8 cellular contexts compared by ENCODE assay signal in genomic region chr1:119475866-119476439, GRCh38. TPM values are rescaled to one million over a fixed set of nuclear protein-coding genes. Genes with fewer than 3 reads are reported as not detected.
A peak's percentile ranks its signal among the peaks of the same experiment; 100 is the strongest.
DNase-seq lines count a peak whose midpoint lies in the region; ATAC-seq and TF ChIP-seq lines count a peak whose summit lies in the region.

No MANE protein-coding gene starts in this region.

- H3K27ac ChIP-seq in adrenal gland: no peak overlapping the region

- intact Hi-C loops in adrenal gland (cut with DNase I): loop anchor here in 1 of 2 donors (10.0 kb wide), 1 partner anchor 69 kb away; no protein-coding TSS in a partner anchor

- peak; percentile 54 for TF ChIP-seq CTCF in AG09319 (IDR thresholded peaks at IDR 0.05; ENCODE audit: low read depth, low read length)
- peak; percentile 15 for TF ChIP-seq CTCF in GM13976 (IDR thresholded peaks at IDR 0.05; ENCODE audit: borderline replicate concordance, control extremely low read depth, extremely low read depth, insufficient read depth, missing control alignments)
- TF ChIP-seq CTCF in adrenal gland (IDR thresholded peaks at IDR 0.05): peak; percentile 40 to 73 (median 62)

- no peaks in the 10 kb centered on the region for H3K27me3 ChIP-seq in adrenal gland

- H3K9me3 ChIP-seq in adrenal gland (replicated peaks in 1 of 3): no peaks in the 10 kb centered on the region

- WGBS in adrenal gland, 4 donors: 33 to 44% (median 39%) methylated on average over 9 of the region's 9 CpGs

- in situ Hi-C loops in GM13976 (cut with MboI; ENCODE audit: low sequenced_read_pairs, unreplicated experiment): no loop called here

- DNase-seq in AG09319 (ENCODE audit: extremely low read depth, low read depth) (no peak), GM13976 (ENCODE audit: low spot score) (peak; percentile 44), NCI-H460 (ENCODE audit: extremely low read depth, low read depth) (peak; percentile 21), adrenal gland (peak; percentile 58 to 79 (median 65)), inferior parietal cortex (ENCODE audit: extremely low spot score) (peak; percentile 42)
- peak; percentile 13 for DNase-seq in stimulated activated naive CD8-positive, alpha-beta T cell treated with anti-CD3 and anti-CD28 coated beads, Interleukin-15, Interleukin-2, amounts not matched to agents 100 U/mL and 50 U/mL, for 24 hours
- no peak for DNase-seq in activated CD4-positive, CD25-positive, alpha-beta regulatory T cell (lab: John Stamatoyannopoulos, UW)

- ATAC-seq in HG03097 (IDR thresholded peaks at IDR 0.05; ENCODE audit: low FRiP score, unreplicated experiment): peak; percentile 73
- ATAC-seq in stimulated activated naive CD8-positive, alpha-beta T cell treated with anti-CD3 and anti-CD28 coated beads, Interleukin-15, Interleukin-2, amounts not matched to agents 100 U/mL and 50 U/mL, for 24 hours: no peak

- TF ChIP-seq POLR2A in adrenal gland (IDR thresholded peaks at IDR 0.05): no peak

- H3K4me1 ChIP-seq in adrenal gland (replicated peaks in 1 of 2): peaks cover 0 to 5% of the 10 kb centered on the region in 2 donors

- H3K4me3 ChIP-seq in adrenal gland: no peak overlapping the region

- H3K36me3 ChIP-seq in adrenal gland (replicated peaks in 1 of 2): no peaks in the 10 kb centered on the region

RNA-seq across cellular contexts. Expression of gene HSD3B1, which starts 31.1 kb away (rescaled TPM):
- not detected in 2 replicates for total RNA-seq in NCI-H460 (2014; rRNA removed; shearing (Covaris generic))
- not detected in 2 replicates for polyA plus RNA-seq in NCI-H460 (2014; cell fraction: nucleus; rRNA removed)
- under 1 TPM in 3 of 8 donors, not detected in 5; 0.19 to 0.60 (median 0.22) TPM for total RNA-seq in adrenal gland
- polyA plus RNA-seq in adrenal gland: under 1 TPM in 2 of 3 donors, not detected in 1; 0.07 to 0.59 TPM

Comparison
In these comparisons a context has a peak if more than half of its experiments do, and no peak if none do; other contexts are left out.
1. DNase-seq: peak in GM13976 (single experiment), NCI-H460 (single experiment), adrenal gland (7 of 7), inferior parietal cortex (single experiment) and stimulated activated naive CD8-positive, alpha-beta T cell treated with anti-CD3 and anti-CD28 coated beads, Interleukin-15, Interleukin-2, amounts not matched to agents 100 U/mL and 50 U/mL, for 24 hours (single experiment); none in AG09319 (single experiment) and activated CD4-positive, CD25-positive, alpha-beta regulatory T cell (0 of 4).
2. Peak in every context shown above with its lines, with median percentiles within 50 percentile points of each other: CTCF ChIP-seq.